In genomic region chr7:80542398-80542797, GRCh38 we compare ENCODE assay signal across 14 cellular contexts. TPM values are rescaled to one million over a fixed set of nuclear protein-coding genes. Genes with fewer than 3 reads are reported as not detected.
A peak's percentile ranks its signal among the peaks of the same experiment; 100 is the strongest.
DNase-seq lines count a peak whose midpoint lies in the region; ATAC-seq and TF ChIP-seq lines count a peak whose summit lies in the region.
"Had no signal": no experiment of that assay in that cellular context is flagged by ENCODE, and none has a peak within 500 bp of the region (broad histone marks: within the 10 kb centered on the region; RNA-seq: fewer than 3 reads in every experiment).

No MANE protein-coding gene starts in this region.

- H4K20me1 ChIP-seq in OCI-LY7 (ENCODE audit: insufficient read depth, low read length), result no peaks in the 10 kb centered on the region

- TF ChIP-seq POLR2A in uterus (IDR thresholded peaks at IDR 0.05), result no peak

- H3K9me2 ChIP-seq in OCI-LY7 (ENCODE audit: insufficient read depth, low read length), result no peaks in the 10 kb centered on the region

- H3K27ac ChIP-seq in uterus (peak overlapping the region in 1 of 2 donors; percentile 62), OCI-LY7 (ENCODE audit: low read depth, low read length, poor library complexity, severe bottlenecking) (no peak overlapping the region)

- peak; percentile 95 for DNase-seq in AG04449 (ENCODE audit: low read depth, low spot score)
- peak; percentile 66 for DNase-seq in HS-5 (ENCODE audit: low read depth)
- DNase-seq in brain pericyte (ENCODE audit: low read depth, low spot score), result peak; percentile 61
- peak; percentile 94 for DNase-seq in iris pigment epithelial cell (ENCODE audit: low read depth)
- no peak for DNase-seq in uterus
- no peak for DNase-seq in HUDEP-2 (lab: John Stamatoyannopoulos, UW; ENCODE audit: unreplicated experiment in 76 of 76)
- no peak for DNase-seq in OCI-LY7 (ENCODE audit: low spot score)
- DNase-seq: H9; NCI-H446; Right ventricle myocardium superior; stimulated activated naive CD4-positive, alpha-beta T cell treated with Interleukin-2 at 50 U/mL for 16 hours had no signal

- no TSS peak for BruUV-seq in OCI-LY7 (replicated peaks; lab: Mats Ljungman, UMichigan)

- H2AFZ ChIP-seq in OCI-LY7 (ENCODE audit: low read length), result no peak overlapping the region

- ATAC-seq in HG02870 (IDR thresholded peaks at IDR 0.05; ENCODE audit: unreplicated experiment), result no peak
- ATAC-seq: activated CD4-positive, CD25-positive, alpha-beta regulatory T cell treated with anti-CD3 and anti-CD28 coated beads, Interleukin-2, amount 50 U/mL, for 24 hours; activated T-helper 17 cell treated with anti-CD3 and anti-CD28 coated beads, Interleukin-2, amount 50 U/mL, for 72 hours had no signal

- no peaks in the 10 kb centered on the region for H3K27me3 ChIP-seq in uterus

- intact Hi-C loops in uterus (cut with DNase I; ENCODE audit: low total_unique reads) (no loop called here), OCI-LY7 (cut with micrococcal nuclease; ENCODE audit: unreplicated experiment) (no loop called here)

- no peak overlapping the region for H3K4me2 ChIP-seq in OCI-LY7 (ENCODE audit: low read length)

- TF ChIP-seq CTCF in AG04449 (IDR thresholded peaks at IDR 0.05; ENCODE audit: insufficient read depth, low read length, missing control alignments), result no peak
- TF ChIP-seq CTCF in uterus (IDR thresholded peaks at IDR 0.05), result no peak
- no peak for TF ChIP-seq CTCF in OCI-LY7 (conservative IDR thresholded peaks at IDR 0.05; ENCODE audit: low read length)

- no peak overlapping the region for H3K4me3 ChIP-seq in AG04449 (ENCODE audit: low read depth, low read length)
- no peak overlapping the region for H3K4me3 ChIP-seq in uterus
- H3K4me3 ChIP-seq in OCI-LY7 (ENCODE audit: low read depth, low read length, poor library complexity, severe bottlenecking), result no peak overlapping the region

- H3K79me2 ChIP-seq in OCI-LY7 (ENCODE audit: insufficient read depth, low read depth, low read length), result no peaks in the 10 kb centered on the region

- H3K36me3 ChIP-seq in uterus (no peaks in the 10 kb centered on the region), OCI-LY7 (ENCODE audit: insufficient read depth, low read length) (no peaks in the 10 kb centered on the region)

- H3K9me3 ChIP-seq in uterus (no peaks in the 10 kb centered on the region), OCI-LY7 (ENCODE audit: low read length) (no peaks in the 10 kb centered on the region)

- POLR2A ChIA-PET in AG04449 (lab: Yijun Ruan, JAX), result no interaction called here
- POLR2A ChIA-PET in OCI-LY7 (lab: Charles Lee), result no interaction called here

- CTCF ChIA-PET in AG04449 (lab: Yijun Ruan, JAX) (interaction anchor here (1.5 kb wide), 1 partner anchor 25 kb away, joined by 3 read pairs; no protein-coding TSS in a partner anchor), OCI-LY7 (lab: Charles Lee; ENCODE audit: unreplicated experiment) (no interaction called here)

- H3K4me1 ChIP-seq in uterus (no peaks in the 10 kb centered on the region), OCI-LY7 (ENCODE audit: insufficient read depth, low read length, poor library complexity, severe bottlenecking) (no peaks in the 10 kb centered on the region)

RNA-seq across cellular contexts. Expression of gene GNAT3, which starts 30.5 kb away (rescaled TPM):
- total RNA-seq in uterus (not detected), OCI-LY7 (2022) (not detected in 2 replicates)
- total RNA-seq in OCI-LY7 (2014; rRNA removed; shearing (Covaris generic)), result not detected in 2 replicates
- total RNA-seq: activated T-helper 17 cell treated with anti-CD3 and anti-CD28 coated beads, Interleukin-2, amount 50 U/mL, for 72 hours; H9; Right ventricle myocardium superior had no signal

Comparison
In these comparisons a context has a peak if more than half of its experiments do, and no peak if none do; other contexts are left out.
1. DNase-seq: peak in AG04449 (single experiment), HS-5 (single experiment), brain pericyte (single experiment) and iris pigment epithelial cell (single experiment); none in uterus (0 of 2), HUDEP-2 (0 of 76) and OCI-LY7 (single experiment).